Comparison of ENCODE assay signal across 9 cellular contexts in the genomic region with DNA sequence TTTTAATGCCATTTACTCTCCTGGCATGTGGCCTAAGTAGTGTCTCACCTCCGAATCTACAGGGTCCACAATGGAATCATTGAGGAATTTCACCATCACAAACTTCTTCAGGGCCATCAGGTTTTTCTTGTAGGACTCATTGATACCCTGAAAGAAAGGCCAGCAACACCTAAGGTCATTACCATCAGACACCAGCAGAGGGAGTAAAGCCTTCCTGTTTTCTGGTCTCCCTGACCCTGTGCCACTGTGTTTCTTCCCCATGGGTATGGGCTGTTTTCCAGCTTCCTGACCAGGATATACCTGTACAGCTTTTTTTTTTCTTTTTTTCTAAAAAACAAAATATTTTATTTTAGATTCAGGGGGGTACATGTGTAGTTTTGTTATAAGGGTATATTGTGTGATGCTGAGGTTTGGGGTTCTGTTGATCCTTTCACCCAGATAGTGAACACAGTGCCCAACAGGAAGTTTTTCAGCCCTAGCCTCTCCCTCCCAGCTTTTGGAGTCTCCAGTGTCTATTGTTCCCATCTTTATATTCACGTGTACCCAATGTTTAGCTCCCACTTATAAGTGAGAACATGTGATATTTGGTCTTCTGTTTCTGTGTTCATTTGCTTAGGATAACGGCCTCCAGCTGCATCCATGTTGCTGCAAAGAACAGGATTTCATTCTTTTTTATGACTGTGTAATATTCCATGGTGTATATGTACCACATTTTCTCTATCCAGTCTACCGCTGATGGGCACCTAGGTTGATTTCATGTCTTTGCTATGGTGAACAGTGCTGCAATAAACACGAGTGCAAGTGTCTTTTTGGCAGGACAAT. TPM values are rescaled to one million over a fixed set of nuclear protein-coding genes. Genes with fewer than 3 reads are reported as not detected.
DNase-seq lines count a peak whose midpoint lies in the region; ATAC-seq and TF ChIP-seq lines count a peak whose summit lies in the region.
"Had no signal": no experiment of that assay in that cellular context is flagged by ENCODE, and none has a peak within 500 bp of the region (broad histone marks: within the 10 kb centered on the region; RNA-seq: fewer than 3 reads in every experiment).

No MANE protein-coding gene starts in this region.

- H3K4me3 Mint-ChIP-seq in Calu3 (ENCODE audit: low read depth, unreplicated experiment) = no peak overlapping the region
- H3K4me3 Mint-ChIP-seq: T-helper 1 cell treated with Interleukin-12 subunit alpha and Interleukin-12 subunit beta and Interleukin-4 antibody, amounts not matched to agents 30 μg/mL and 1 μg/mL, for 36 hours had no signal

- peak; percentile 41 for ATAC-seq in HG03565 (IDR thresholded peaks at IDR 0.05; ENCODE audit: unreplicated experiment)
- ATAC-seq in HG03442 (IDR thresholded peaks at IDR 0.05; ENCODE audit: unreplicated experiment) = no peak
- no peak for ATAC-seq in GM18498 (IDR thresholded peaks at IDR 0.05; ENCODE audit: unreplicated experiment)

- DNase-seq in Calu3 = peak; percentile 76
- DNase-seq in NOMO-1 (lab: John Stamatoyannopoulos, UW; ENCODE audit: unreplicated experiment in 2 of 2) = peak; percentile 32 to 33
- peak; percentile 20 for DNase-seq in activated T-cell treated with anti-CD3 and anti-CD28 coated beads for 48 hours (ENCODE audit: low read depth)
- DNase-seq in fibroblast of the conjunctiva (ENCODE audit: low read depth) = peak; percentile 23
- peak; percentile 68 for DNase-seq in pons (ENCODE audit: low spot score)

- intact Hi-C loops in Calu3 (cut with micrococcal nuclease; ENCODE audit: unreplicated experiment) = loop anchor here (5.0 kb wide), 1 partner anchor 259 kb away; no protein-coding TSS in a partner anchor

- no peaks in the 10 kb centered on the region for H3K4me1 Mint-ChIP-seq in Calu3 (ENCODE audit: low read depth, unreplicated experiment)

- peak; percentile 72 for TF ChIP-seq CTCF in Calu3 (IDR thresholded peaks at IDR 0.05; ENCODE audit: unreplicated experiment)

- BruUV-seq in Calu3 (replicated peaks; lab: Mats Ljungman, UMichigan) = no TSS peak

- H3K27ac Mint-ChIP-seq in Calu3 (ENCODE audit: unreplicated experiment) = no peak overlapping the region

- peaks cover 37% of the 10 kb centered on the region for H3K36me3 Mint-ChIP-seq in Calu3 (ENCODE audit: insufficient read depth, unreplicated experiment)

- CTCF ChIA-PET in Calu3 (lab: Charles Lee) = interaction anchor here (0.6 to 1.9 kb wide), 6 partner anchors 12 to 360 kb away, joined by 3 to 16 read pairs (median 4); no protein-coding TSS in a partner anchor

- H3K27me3 Mint-ChIP-seq in Calu3 (ENCODE audit: unreplicated experiment) = no peaks in the 10 kb centered on the region

- no peaks in the 10 kb centered on the region for H3K9me3 Mint-ChIP-seq in Calu3 (ENCODE audit: low read depth, unreplicated experiment)
- H3K9me3 Mint-ChIP-seq: T-helper 1 cell treated with Interleukin-12 subunit alpha and Interleukin-12 subunit beta and Interleukin-4 antibody, amounts not matched to agents 30 μg/mL and 1 μg/mL, for 36 hours had no signal

RNA-seq across cellular contexts. Expression of gene PPT1, which starts 18.3 kb away (rescaled TPM):
- total RNA-seq in Calu3 (2022) = 57.8 and 70.2 TPM in 2 replicates

RNA-seq across cellular contexts. Expression of gene CAP1, which starts 38.2 kb away (rescaled TPM):
- 307 and 309 TPM in 2 replicates for total RNA-seq in Calu3 (2022)

Comparison
In these comparisons a context has a peak if more than half of its experiments do, and no peak if none do; other contexts are left out.
1. DNase-seq: peak in every context shown above with its lines; median percentile 76 in Calu3; 68 in pons; 32 in NOMO-1; 23 in fibroblast of the conjunctiva; 20 in activated T-cell treated with anti-CD3 and anti-CD28 coated beads for 48 hours.